Comparison of ENCODE assay signal across 8 cellular contexts in genomic region chr17:62626719-62627218, GRCh38. TPM values are rescaled to one million over a fixed set of nuclear protein-coding genes. Genes with fewer than 3 reads are reported as not detected.
DNase-seq lines count a peak whose midpoint lies in the region; ATAC-seq and TF ChIP-seq lines count a peak whose summit lies in the region.

No MANE protein-coding gene starts in this region.

- intact Hi-C loops in activated naive CD4-positive, alpha-beta T cell treated with anti-CD3 and anti-CD28 coated beads for 36 hours (cut with micrococcal nuclease), result no loop called here

- peak overlapping the region; percentile 80 for H3K4me3 ChIP-seq in fibroblast of pulmonary artery (replicated peaks; ENCODE audit: low read depth, low read length)

- no peaks in the 10 kb centered on the region for H3K9me3 Mint-ChIP-seq in activated naive CD4-positive, alpha-beta T cell treated with anti-CD3 and anti-CD28 coated beads for 36 hours
- no peaks in the 10 kb centered on the region for H3K9me3 Mint-ChIP-seq in neural crest cell

- no peak for DNase-seq in activated naive CD4-positive, alpha-beta T cell treated with anti-CD3 and anti-CD28 coated beads for 36 hours
- no peak for DNase-seq in activated naive CD4-positive, alpha-beta T cell (lab: John Stamatoyannopoulos, UW)
- DNase-seq in T-helper 17 cell, result no peak
- peak; percentile 94 for DNase-seq in fibroblast of pulmonary artery (ENCODE audit: low read depth)
- peak; percentile 64 for DNase-seq in neural crest cell (ENCODE audit: low read depth, low spot score)
- DNase-seq in HT-29 (ENCODE audit: low spot score), result no peak
- DNase-seq in COLO668 (lab: John Stamatoyannopoulos, UW; ENCODE audit: unreplicated experiment), result no peak

- TF ChIP-seq CTCF in fibroblast of pulmonary artery (IDR thresholded peaks at IDR 0.05; ENCODE audit: low read length, missing control alignments) (no peak), neural crest cell (conservative IDR thresholded peaks at IDR 0.05) (no peak)

- peaks cover 5% of the 10 kb centered on the region for H3K4me1 Mint-ChIP-seq in activated naive CD4-positive, alpha-beta T cell treated with anti-CD3 and anti-CD28 coated beads for 36 hours (ENCODE audit: low read depth)
- H3K4me1 Mint-ChIP-seq in T-helper 17 cell, result peaks cover 16% of the 10 kb centered on the region
- peaks cover 28% of the 10 kb centered on the region for H3K4me1 Mint-ChIP-seq in neural crest cell

- peaks cover 1% of the 10 kb centered on the region for H3K36me3 Mint-ChIP-seq in activated naive CD4-positive, alpha-beta T cell treated with anti-CD3 and anti-CD28 coated beads for 36 hours (ENCODE audit: low read depth)
- H3K36me3 Mint-ChIP-seq in T-helper 17 cell (ENCODE audit: low read depth) (peaks cover 5% of the 10 kb centered on the region), neural crest cell (ENCODE audit: low read depth) (peaks cover 8% of the 10 kb centered on the region)

- H3K9me3 ChIP-seq in T-helper 17 cell (ENCODE audit: control insufficient read depth, low read length, poor library complexity, severe bottlenecking), result no peaks in the 10 kb centered on the region

- H3K27ac Mint-ChIP-seq in activated naive CD4-positive, alpha-beta T cell treated with anti-CD3 and anti-CD28 coated beads for 36 hours, result no peak overlapping the region
- H3K27ac Mint-ChIP-seq in T-helper 17 cell (no peak overlapping the region), neural crest cell (ENCODE audit: unreplicated experiment) (no peak overlapping the region)

- H3K27me3 Mint-ChIP-seq in activated naive CD4-positive, alpha-beta T cell treated with anti-CD3 and anti-CD28 coated beads for 36 hours (ENCODE audit: low read depth), result peaks cover 17% of the 10 kb centered on the region
- H3K27me3 Mint-ChIP-seq in T-helper 17 cell, result peaks cover 35% of the 10 kb centered on the region
- peaks cover 13% of the 10 kb centered on the region for H3K27me3 Mint-ChIP-seq in neural crest cell (ENCODE audit: low read depth)

- H3K4me3 Mint-ChIP-seq in activated naive CD4-positive, alpha-beta T cell treated with anti-CD3 and anti-CD28 coated beads for 36 hours, result peak overlapping the region; percentile 72
- H3K4me3 Mint-ChIP-seq in T-helper 17 cell (peak overlapping the region; percentile 91), neural crest cell (peak overlapping the region; percentile 85)

- CTCF ChIA-PET in activated naive CD4-positive, alpha-beta T cell treated with anti-CD3 and anti-CD28 coated beads for 36 hours (lab: Charles Lee), result no interaction called here

- no peak for ATAC-seq in T-helper 17 cell
- ATAC-seq in HG02588 (IDR thresholded peaks at IDR 0.05; ENCODE audit: unreplicated experiment), result no peak

RNA-seq across cellular contexts. Expression of gene MRC2, which starts 0.7 kb away (rescaled TPM):
- total RNA-seq in activated naive CD4-positive, alpha-beta T cell treated with anti-CD3 and anti-CD28 coated beads for 36 hours, result 1 to 10 TPM; 4.1 to 5.5 TPM
- total RNA-seq in T-helper 17 cell (1 to 10 TPM; 4.3 to 4.4 TPM), neural crest cell (28.2 and 30.7 TPM in 2 replicates)
- 2.4 and 2.8 TPM in 2 replicates for total RNA-seq in HT-29 (2014; rRNA removed; shearing (Covaris generic))

Comparison
In these comparisons a context has a peak if more than half of its experiments do, and no peak if none do; other contexts are left out.
1. DNase-seq: peak in fibroblast of pulmonary artery (single experiment) and neural crest cell (single experiment); none in activated naive CD4-positive, alpha-beta T cell treated with anti-CD3 and anti-CD28 coated beads for 36 hours (single experiment), activated naive CD4-positive, alpha-beta T cell (0 of 4), T-helper 17 cell (0 of 3), HT-29 (single experiment) and COLO668 (single experiment).
2. Peak in every context shown above with its lines, with median percentiles within 50 percentile points of each other: H3K4me3 Mint-ChIP-seq.